Comparison of ENCODE assay signal across 12 cellular contexts in the genomic region with DNA sequence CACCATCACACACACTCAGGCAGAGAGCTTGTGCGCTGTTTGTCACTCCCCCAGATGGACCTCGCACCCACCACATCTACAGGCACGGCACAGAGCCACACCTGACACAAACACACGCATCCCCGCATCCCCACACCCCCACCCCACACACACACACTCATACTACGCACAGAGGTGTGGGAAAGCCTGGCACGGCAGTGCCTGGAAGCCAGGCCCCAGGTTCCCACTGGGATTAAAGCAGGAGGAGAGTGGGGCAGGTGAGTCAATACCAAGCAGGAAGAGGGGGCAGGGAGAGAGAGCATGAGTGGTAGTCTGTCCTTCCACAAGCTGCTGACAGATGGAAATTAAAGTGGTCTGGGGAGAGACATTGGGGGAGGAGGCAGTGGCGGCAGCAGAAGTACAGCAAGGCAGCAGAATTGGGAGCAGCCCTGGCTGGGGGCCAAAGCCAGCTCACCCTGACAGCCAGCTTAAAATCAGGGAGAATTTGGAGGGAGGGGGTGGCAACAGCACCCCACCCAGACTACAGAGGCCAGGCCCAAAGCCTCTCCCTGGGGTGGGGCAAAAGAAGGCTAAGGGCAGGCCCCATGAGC. TPM values are rescaled to one million over a fixed set of nuclear protein-coding genes. Genes with fewer than 3 reads are reported as not detected.
DNase-seq lines count a peak whose midpoint lies in the region; ATAC-seq and TF ChIP-seq lines count a peak whose summit lies in the region.
"Had no signal": no experiment of that assay in that cellular context is flagged by ENCODE, and none has a peak within 500 bp of the region (broad histone marks: within the 10 kb centered on the region; RNA-seq: fewer than 3 reads in every experiment).

No MANE protein-coding gene starts in this region.

- H3K27me3 ChIP-seq in breast epithelium, result no peaks in the 10 kb centered on the region
- H3K27me3 ChIP-seq in mucosa of stomach (ENCODE audit: control insufficient read depth, insufficient read depth, low read length), result no peaks in the 10 kb centered on the region
- no peaks in the 10 kb centered on the region for H3K27me3 ChIP-seq in colonic mucosa
- H3K27me3 ChIP-seq in testis, result no peaks in the 10 kb centered on the region

- peak overlapping the region; percentile 8 to 64 for H3K27ac ChIP-seq in breast epithelium
- H3K27ac ChIP-seq in colonic mucosa, result no peak overlapping the region
- H3K27ac ChIP-seq in testis, result no peak overlapping the region

- no peak for TF ChIP-seq POLR2A in breast epithelium (IDR thresholded peaks at IDR 0.05)
- no peak for TF ChIP-seq POLR2A in testis (IDR thresholded peaks at IDR 0.05)

- H3K4me3 ChIP-seq in breast epithelium (peak overlapping the region in 1 of 3 donors; percentile 40), mucosa of stomach (ENCODE audit: low read length) (no peak overlapping the region), colonic mucosa (no peak overlapping the region), testis (no peak overlapping the region)

- H3K4me1 Mint-ChIP-seq in activated naive CD4-positive, alpha-beta T cell treated with anti-CD3 and anti-CD28 coated beads, Interleukin-2, amount 10 ng/mL, durations not matched to agents 7 days and 5 days, result no peaks in the 10 kb centered on the region

- H3K27ac Mint-ChIP-seq in activated naive CD4-positive, alpha-beta T cell treated with anti-CD3 and anti-CD28 coated beads, Interleukin-2, amount 10 ng/mL, durations not matched to agents 7 days and 5 days, result no peak overlapping the region

- ATAC-seq in HG02885 (IDR thresholded peaks at IDR 0.05; ENCODE audit: poor library complexity, unreplicated experiment), result no peak

- peaks cover 22% of the 10 kb centered on the region for H3K36me3 ChIP-seq in breast epithelium
- peaks cover 36% of the 10 kb centered on the region for H3K36me3 ChIP-seq in mucosa of stomach (ENCODE audit: control insufficient read depth, insufficient read depth, low read length)
- H3K36me3 ChIP-seq in colonic mucosa, result peaks cover 13% of the 10 kb centered on the region
- H3K36me3 ChIP-seq in testis (ENCODE audit: low read depth, missing control alignments), result no peaks in the 10 kb centered on the region

- DNase-seq in D341Med (ENCODE audit: low spot score) (peak; percentile 61), NCI-H2029 (lab: John Stamatoyannopoulos, UW) (peak; percentile 84), breast epithelium (ENCODE audit: low spot score in 2 of 2) (no peak), colonic mucosa (no peak), testis (no peak)
- no peak for DNase-seq in activated naive CD4-positive, alpha-beta T cell treated with anti-CD3 and anti-CD28 coated beads, Interleukin-2, amount 10 ng/mL, durations not matched to agents 7 days and 5 days
- DNase-seq: C1 segment of cervical spinal cord had no signal

- H3K36me3 Mint-ChIP-seq in activated naive CD4-positive, alpha-beta T cell treated with anti-CD3 and anti-CD28 coated beads, Interleukin-2, amount 10 ng/mL, durations not matched to agents 7 days and 5 days, result peaks cover 16% of the 10 kb centered on the region

- intact Hi-C loops in breast epithelium (cut with DNase I; ENCODE audit: low total_unique reads) (loop anchor here (1.0 kb wide), 1 partner anchor 17 kb away; no protein-coding TSS in a partner anchor), colonic mucosa (cut with DNase I) (no loop called here), testis (cut with DNase I; ENCODE audit: low total_unique reads) (no loop called here)

- peaks cover 8% of the 10 kb centered on the region for H3K9me3 Mint-ChIP-seq in activated naive CD4-positive, alpha-beta T cell treated with anti-CD3 and anti-CD28 coated beads, Interleukin-2, amount 10 ng/mL, durations not matched to agents 7 days and 5 days

- TF ChIP-seq CTCF in breast epithelium (IDR thresholded peaks at IDR 0.05), result no peak
- no peak for TF ChIP-seq CTCF in colonic mucosa (IDR thresholded peaks at IDR 0.05)
- no peak for TF ChIP-seq CTCF in testis (IDR thresholded peaks at IDR 0.05)

- no peak overlapping the region for H3K4me3 Mint-ChIP-seq in activated naive CD4-positive, alpha-beta T cell treated with anti-CD3 and anti-CD28 coated beads, Interleukin-2, amount 10 ng/mL, durations not matched to agents 7 days and 5 days

- H3K27me3 Mint-ChIP-seq in activated naive CD4-positive, alpha-beta T cell treated with anti-CD3 and anti-CD28 coated beads, Interleukin-2, amount 10 ng/mL, durations not matched to agents 7 days and 5 days, result no peaks in the 10 kb centered on the region

- peaks cover 14 to 17% of the 10 kb centered on the region in 2 donors for H3K4me1 ChIP-seq in breast epithelium
- H3K4me1 ChIP-seq in mucosa of stomach (ENCODE audit: control insufficient read depth, insufficient read depth, low read length), result peaks cover 50% of the 10 kb centered on the region
- no peaks in the 10 kb centered on the region for H3K4me1 ChIP-seq in colonic mucosa
- H3K4me1 ChIP-seq in testis, result peaks cover 34% of the 10 kb centered on the region

- H3K9me3 ChIP-seq in breast epithelium (peaks cover 12 to 13% of the 10 kb centered on the region in 2 donors), mucosa of stomach (ENCODE audit: control insufficient read depth, low read length) (peaks cover 8% of the 10 kb centered on the region), colonic mucosa (no peaks in the 10 kb centered on the region), testis (no peaks in the 10 kb centered on the region)

- WGBS in testis, 2 donors, result 81 to 84% methylated on average over 4 to 8 of the region's 8 CpGs

- CTCF ChIA-PET in activated naive CD4-positive, alpha-beta T cell treated with anti-CD3 and anti-CD28 coated beads, Interleukin-2, amount 10 ng/mL, durations not matched to agents 7 days and 5 days (lab: Charles Lee), result no interaction called here

- H3K9ac ChIP-seq in mucosa of stomach (ENCODE audit: low read length), result peak overlapping the region; percentile 31
- no peak overlapping the region for H3K9ac ChIP-seq in colonic mucosa (ENCODE audit: low read depth in 2 of 2, low read length in 2 of 2)

RNA-seq across cellular contexts. Expression of a gene that starts 20.7 kb away (rescaled TPM):
- total RNA-seq in breast epithelium (100 to 1,000 TPM in 1 of 3 donors, 10 to 100 TPM in 2; 79.3 to 111 (median 82.7) TPM), colonic mucosa (100 to 1,000 TPM; 113 to 117 TPM), testis (10 to 100 TPM; 85.2 to 99.4 TPM)
- 62.3 TPM for polyA plus RNA-seq in testis (ENCODE audit: insufficient read depth, low read depth, low replicate concordance)

RNA-seq across cellular contexts. Expression of a gene that starts 31.6 kb away (rescaled TPM):
- total RNA-seq in breast epithelium, result 10 to 100 TPM; 60.0 to 83.9 (median 76.5) TPM
- 100 to 1,000 TPM in 1 of 2 donors, 10 to 100 TPM in 1; 72.7 to 162 TPM for total RNA-seq in colonic mucosa
- total RNA-seq in testis, result 100 to 1,000 TPM in 1 of 2 donors, 10 to 100 TPM in 1; 89.1 to 111 TPM
- polyA plus RNA-seq in testis (ENCODE audit: insufficient read depth, low read depth, low replicate concordance), result 104 TPM

RNA-seq across cellular contexts. Expression of a gene that starts 34.1 kb away (rescaled TPM):
- total RNA-seq in breast epithelium (not detected), colonic mucosa (not detected), testis (1 to 10 TPM; 2.5 to 3.3 TPM)
- polyA plus RNA-seq in testis (ENCODE audit: insufficient read depth, low read depth, low replicate concordance), result 8.5 TPM
- total RNA-seq: endothelial cell of umbilical vein; mononuclear cell; T-helper 1 cell treated with Interleukin-12 subunit alpha and Interleukin-12 subunit beta and Interleukin-4 antibody, amounts not matched to agents 30 ng/mL and 1 ng/mL, for 36 hours had no signal
- polyA plus RNA-seq: endothelial cell of umbilical vein had no signal

Comparison
In these comparisons a context has a peak if more than half of its experiments do, and no peak if none do; other contexts are left out.
1. DNase-seq: peak in D341Med (single experiment) and NCI-H2029 (single experiment); none in breast epithelium (0 of 2), colonic mucosa (single experiment), testis (single experiment) and activated naive CD4-positive, alpha-beta T cell treated with anti-CD3 and anti-CD28 coated beads, Interleukin-2, amount 10 ng/mL, durations not matched to agents 7 days and 5 days (single experiment).
2. H3K27ac ChIP-seq: peak in breast epithelium (2 of 2); none in colonic mucosa (single experiment) and testis (0 of 2).